14 cellular contexts compared by ENCODE assay signal in the genomic region with DNA sequence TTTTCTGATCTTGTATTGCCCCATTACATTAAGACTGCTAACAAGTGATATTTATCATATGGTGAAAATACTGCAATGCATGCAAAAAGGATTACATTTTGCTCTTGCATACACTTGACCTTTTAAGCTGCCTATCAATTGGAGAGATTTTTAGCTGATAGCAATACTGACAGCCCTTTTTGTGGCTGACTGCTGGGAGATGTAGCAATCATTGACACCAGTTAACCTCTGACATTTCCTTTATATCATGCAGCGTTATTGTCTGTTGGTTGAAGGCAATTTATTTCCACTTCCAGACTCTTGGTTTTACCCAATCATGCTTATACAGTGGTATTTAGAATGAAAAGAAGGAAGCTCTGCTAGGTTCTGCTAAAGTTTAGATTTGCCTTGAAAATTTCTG.
DNase-seq lines count a peak whose midpoint lies in the region; TF ChIP-seq lines count a peak whose summit lies in the region.
"Had no signal": no experiment of that assay in that cellular context is flagged by ENCODE, and none has a peak within 500 bp of the region (broad histone marks: within the 10 kb centered on the region; RNA-seq: fewer than 3 reads in every experiment).

No MANE protein-coding gene starts in this region.

- no peaks in the 10 kb centered on the region for H3K79me2 ChIP-seq in neural cell (replicated peaks; ENCODE audit: insufficient read depth, low read length)

- no peaks in the 10 kb centered on the region for H4K20me1 ChIP-seq in neural cell (ENCODE audit: insufficient read depth)

- TF ChIP-seq CTCF in neural cell (IDR thresholded peaks at IDR 0.05; ENCODE audit: poor library complexity, severe bottlenecking) = no peak

- DNase-seq in SKM-1 treated with dmso at 0.1 percent for 144 hours (lab: John Stamatoyannopoulos, UW; ENCODE audit: unreplicated experiment) (peak; percentile 6), SKM-1 (lab: John Stamatoyannopoulos, UW; ENCODE audit: unreplicated experiment) (no peak), Kasumi-1 (lab: John Stamatoyannopoulos, UW) (peak; percentile 29 to 50), SK-MEL-5 (ENCODE audit: low read depth, low spot score) (peak; percentile 43), foreskin melanocyte (no peak), NCI-H2029 treated with DMSO at 0.1 percent for 48 hours (lab: John Stamatoyannopoulos, UW) (no peak)
- DNase-seq in stimulated activated naive CD4-positive, alpha-beta T cell (lab: John Stamatoyannopoulos, UW) = no peak
- DNase-seq: Caco-2, HCEC 1CT, NCI-H2081, NCI-H524 treated with DMSO at 0.1 percent for 48 hours, Peyer's patch, SIG-M5 had no signal

- peaks cover 4% of the 10 kb centered on the region for H3F3A ChIP-seq in neural cell (ENCODE audit: insufficient read depth, low read length, poor library complexity, severe bottlenecking)

- TF ChIP-seq RAD21 in neural cell (conservative IDR thresholded peaks at IDR 0.05) = no peak

- peak overlapping the region; percentile 7 for H3K4me3 ChIP-seq in neural cell (ENCODE audit: low read length)
- H3K4me3 ChIP-seq: Peyer's patch had no signal

- H3K9me3 ChIP-seq in neural cell (ENCODE audit: low read length) = no peaks in the 10 kb centered on the region
- H3K9me3 ChIP-seq: Caco-2, Peyer's patch had no signal

- H3K27ac ChIP-seq in neural cell (ENCODE audit: low read length) = peak overlapping the region; percentile 51
- H3K27ac ChIP-seq: Peyer's patch had no signal

- no peak overlapping the region for H2AFZ ChIP-seq in neural cell (ENCODE audit: low read depth, low read length)

- H3K4me2 ChIP-seq in neural cell (ENCODE audit: low read length) = peak overlapping the region; percentile 22

- no peak overlapping the region for H3K9ac ChIP-seq in neural cell (ENCODE audit: low read length)

- H3K9me2 ChIP-seq in neural cell (ENCODE audit: insufficient read depth, low read length) = no peaks in the 10 kb centered on the region

- no peaks in the 10 kb centered on the region for H3K27me3 ChIP-seq in neural cell (ENCODE audit: insufficient read depth, low read depth, low read length)
- H3K27me3 ChIP-seq: Peyer's patch had no signal

- no peaks in the 10 kb centered on the region for H3K36me3 ChIP-seq in neural cell (ENCODE audit: insufficient read depth, low read length)
- H3K36me3 ChIP-seq: Peyer's patch had no signal

- in situ Hi-C loops in SK-MEL-5 (cut with HindIII; ENCODE audit: low pct_unique_long_range_greater_than_20kb, low sequenced_read_pairs) = no loop called here

- peak; percentile 97 for TF ChIP-seq EP300 in neural cell (conservative IDR thresholded peaks at IDR 0.05; ENCODE audit: poor library complexity, severe bottlenecking)

TF ChIP-seq in neural cell, 6 proteins besides CTCF, POLR2A, EP300 and RAD21:
- TF ChIP-seq POLR2AphosphoS5 (IDR thresholded peaks at IDR 0.05) = peak; percentile 82
- no peak for TF ChIP-seq SMC3 (conservative IDR thresholded peaks at IDR 0.05; ENCODE audit: poor library complexity)
- TF ChIP-seq MXI1 (conservative IDR thresholded peaks at IDR 0.05; ENCODE audit: poor library complexity, severe bottlenecking) = no peak

Comparison
In these comparisons a context has a peak if more than half of its experiments do, and no peak if none do; other contexts are left out.
1. DNase-seq: peak in SKM-1 treated with dmso at 0.1 percent for 144 hours (single experiment), Kasumi-1 (2 of 2) and SK-MEL-5 (single experiment); none in SKM-1 (single experiment), foreskin melanocyte (single experiment), stimulated activated naive CD4-positive, alpha-beta T cell (0 of 6) and NCI-H2029 treated with DMSO at 0.1 percent for 48 hours (single experiment).